Comparison of ENCODE assay signal across 9 cellular contexts in genomic region chr7:43757073-43757720, GRCh38. TPM values are rescaled to one million over a fixed set of nuclear protein-coding genes. Genes with fewer than 3 reads are reported as not detected.
DNase-seq lines count a peak whose midpoint lies in the region; ATAC-seq and TF ChIP-seq lines count a peak whose summit lies in the region.
"Had no signal": no experiment of that assay in that cellular context is flagged by ENCODE, and none has a peak within 500 bp of the region (broad histone marks: within the 10 kb centered on the region; RNA-seq: fewer than 3 reads in every experiment).

No MANE protein-coding gene starts in this region.

- peak overlapping the region; percentile 96 for H3K4me2 ChIP-seq in GM23338

- no peak overlapping the region for H3K4me3 ChIP-seq in CD8-positive, alpha-beta T cell (ENCODE audit: low read depth, low read length)
- peak overlapping the region; percentile 82 for H3K4me3 ChIP-seq in GM23338
- H3K4me3 ChIP-seq in naive thymus-derived CD4-positive, alpha-beta T cell (ENCODE audit: low read length) = no peak overlapping the region

- no peak for DNase-seq in CD8-positive, alpha-beta T cell
- DNase-seq in GM23338 (ENCODE audit: low spot score) = no peak
- DNase-seq in activated naive CD8-positive, alpha-beta T cell treated with anti-CD3 and anti-CD28 coated beads, Interleukin-2, amount 50 U/mL, for 24 hours = no peak
- DNase-seq in naive thymus-derived CD4-positive, alpha-beta T cell = no peak
- DNase-seq in NCI-H2227 (lab: John Stamatoyannopoulos, UW; ENCODE audit: unreplicated experiment) = no peak
- DNase-seq in germinal center (ENCODE audit: low spot score) = no peak
- no peak for DNase-seq in hepatic stellate cell (ENCODE audit: low spot score)

- H3K4me1 Mint-ChIP-seq in CD8-positive, alpha-beta T cell (ENCODE audit: low read depth) = peaks cover 23% of the 10 kb centered on the region
- peaks cover 16% of the 10 kb centered on the region for H3K4me1 Mint-ChIP-seq in GM23338
- peaks cover 39% of the 10 kb centered on the region for H3K4me1 Mint-ChIP-seq in activated naive CD8-positive, alpha-beta T cell treated with anti-CD3 and anti-CD28 coated beads, Interleukin-2, amount 50 U/mL, for 24 hours
- peaks cover 18 to 40% (median 30%) of the 10 kb centered on the region in 7 donors for H3K4me1 Mint-ChIP-seq in naive thymus-derived CD4-positive, alpha-beta T cell

- POLR2A ChIA-PET in CD8-positive, alpha-beta T cell (lab: Charles Lee) = interaction anchor here (0.6 to 2.3 kb wide), 3 partner anchors 27 to 300 kb away, joined by 3 to 6 read pairs (median 3); no protein-coding TSS in a partner anchor
- POLR2A ChIA-PET in naive thymus-derived CD4-positive, alpha-beta T cell (lab: Charles Lee) = interaction anchor here (0.6 to 1.7 kb wide), 4 partner anchors 28 to 174 kb away, joined by 3 to 8 read pairs (median 4); partner anchors contain the start of genes COA1 and STK17A

- H3K27me3 Mint-ChIP-seq in CD8-positive, alpha-beta T cell (ENCODE audit: low read depth) = no peaks in the 10 kb centered on the region
- peaks cover 22% of the 10 kb centered on the region for H3K27me3 Mint-ChIP-seq in GM23338 (ENCODE audit: insufficient read depth, low read depth, poor library complexity)
- H3K27me3 Mint-ChIP-seq in activated naive CD8-positive, alpha-beta T cell treated with anti-CD3 and anti-CD28 coated beads, Interleukin-2, amount 50 U/mL, for 24 hours = peaks cover 8% of the 10 kb centered on the region
- H3K27me3 Mint-ChIP-seq in naive thymus-derived CD4-positive, alpha-beta T cell = peaks cover 0 to 10% (median 0%) of the 10 kb centered on the region in 5 donors

- no peak for TF ChIP-seq CTCF in CD8-positive, alpha-beta T cell (IDR thresholded peaks at IDR 0.05)
- TF ChIP-seq CTCF in GM23338 (conservative IDR thresholded peaks at IDR 0.05; ENCODE audit: low read depth in 2 of 2) = no peak

- H3K27ac Mint-ChIP-seq in CD8-positive, alpha-beta T cell = peak overlapping the region; percentile 69
- no peak overlapping the region for H3K27ac Mint-ChIP-seq in GM23338
- no peak overlapping the region for H3K27ac Mint-ChIP-seq in activated naive CD8-positive, alpha-beta T cell treated with anti-CD3 and anti-CD28 coated beads, Interleukin-2, amount 50 U/mL, for 24 hours
- peak overlapping the region; percentile 28 to 91 (median 79) for H3K27ac Mint-ChIP-seq in naive thymus-derived CD4-positive, alpha-beta T cell

- peaks cover 4% of the 10 kb centered on the region; the same call in 1 of the 2 replicates for H3K9me2 ChIP-seq in GM23338 (ENCODE audit: insufficient read depth)

- no peak overlapping the region for H3K27ac ChIP-seq in CD8-positive, alpha-beta T cell (ENCODE audit: low read depth, low read length)
- no peak overlapping the region for H3K27ac ChIP-seq in GM23338 (ENCODE audit: low read depth)
- no peak overlapping the region for H3K27ac ChIP-seq in naive thymus-derived CD4-positive, alpha-beta T cell (ENCODE audit: low read depth, low read length)

- no peaks in the 10 kb centered on the region for H3K27me3 ChIP-seq in CD8-positive, alpha-beta T cell (ENCODE audit: insufficient read depth, low read length)
- peaks cover 35% of the 10 kb centered on the region for H3K27me3 ChIP-seq in GM23338 (ENCODE audit: insufficient read depth)
- H3K27me3 ChIP-seq in naive thymus-derived CD4-positive, alpha-beta T cell (ENCODE audit: control insufficient read depth in 2 of 2, insufficient read depth in 2 of 2, low read length in 2 of 2) = no peaks in the 10 kb centered on the region
- H3K27me3 ChIP-seq: thyroid gland had no signal

- H3K4me3 Mint-ChIP-seq in CD8-positive, alpha-beta T cell = peak overlapping the region; percentile 81
- H3K4me3 Mint-ChIP-seq in GM23338 = peak overlapping the region; percentile 80
- peak overlapping the region; percentile 46 for H3K4me3 Mint-ChIP-seq in activated naive CD8-positive, alpha-beta T cell treated with anti-CD3 and anti-CD28 coated beads, Interleukin-2, amount 50 U/mL, for 24 hours
- peak overlapping the region; percentile 68 to 93 (median 79) for H3K4me3 Mint-ChIP-seq in naive thymus-derived CD4-positive, alpha-beta T cell

- peaks cover 2% of the 10 kb centered on the region for H3K36me3 Mint-ChIP-seq in CD8-positive, alpha-beta T cell
- H3K36me3 Mint-ChIP-seq in GM23338 (ENCODE audit: low read depth) = no peaks in the 10 kb centered on the region
- peaks cover 3% of the 10 kb centered on the region for H3K36me3 Mint-ChIP-seq in activated naive CD8-positive, alpha-beta T cell treated with anti-CD3 and anti-CD28 coated beads, Interleukin-2, amount 50 U/mL, for 24 hours (ENCODE audit: low read depth)
- peaks cover 0 to 2% (median 0%) of the 10 kb centered on the region in 5 donors for H3K36me3 Mint-ChIP-seq in naive thymus-derived CD4-positive, alpha-beta T cell

- H3F3A ChIP-seq in GM23338 (replicated peaks; ENCODE audit: low read depth) = 0 out of 2 replicates have a peak, but pooled peaks cover 6% of the 10 kb centered on the region

- peak overlapping the region; percentile 99; the same call in 1 of the 2 replicates for H2AFZ ChIP-seq in GM23338

- ATAC-seq in CD8-positive, alpha-beta T cell = no peak
- ATAC-seq in GM23338 (no peak), GM21390 (IDR thresholded peaks at IDR 0.05; ENCODE audit: unreplicated experiment) (no peak)
- ATAC-seq in activated naive CD8-positive, alpha-beta T cell treated with anti-CD3 and anti-CD28 coated beads, Interleukin-2, amount 50 U/mL, for 24 hours = no peak
- ATAC-seq in naive thymus-derived CD4-positive, alpha-beta T cell = no peak

- no peaks in the 10 kb centered on the region for H3K9me3 Mint-ChIP-seq in CD8-positive, alpha-beta T cell
- H3K9me3 Mint-ChIP-seq in GM23338 = no peaks in the 10 kb centered on the region
- no peaks in the 10 kb centered on the region for H3K9me3 Mint-ChIP-seq in activated naive CD8-positive, alpha-beta T cell treated with anti-CD3 and anti-CD28 coated beads, Interleukin-2, amount 50 U/mL, for 24 hours
- no peaks in the 10 kb centered on the region for H3K9me3 Mint-ChIP-seq in naive thymus-derived CD4-positive, alpha-beta T cell

- CTCF ChIA-PET in CD8-positive, alpha-beta T cell (lab: Charles Lee) = interaction anchor here (0.7 to 1.2 kb wide), 3 partner anchors 11 to 81 kb away, joined by 3 read pairs; no protein-coding TSS in a partner anchor
- CTCF ChIA-PET in naive thymus-derived CD4-positive, alpha-beta T cell (lab: Charles Lee) = interaction anchor here (1.0 kb wide), 1 partner anchor 78 kb away, joined by 3 read pairs; no protein-coding TSS in a partner anchor

- no peaks in the 10 kb centered on the region for H3K79me2 ChIP-seq in GM23338 (replicated peaks; ENCODE audit: insufficient read depth)

- H3K4me1 ChIP-seq in CD8-positive, alpha-beta T cell (ENCODE audit: insufficient read depth, low read length) = peaks cover 11% of the 10 kb centered on the region
- H3K4me1 ChIP-seq in GM23338 (ENCODE audit: insufficient read depth) = peaks cover 3% of the 10 kb centered on the region; the same call in 1 of the 2 replicates
- H3K4me1 ChIP-seq in naive thymus-derived CD4-positive, alpha-beta T cell (ENCODE audit: control insufficient read depth in 2 of 2, insufficient read depth in 2 of 2, low read length in 2 of 2) = peaks cover 3 to 5% of the 10 kb centered on the region in 2 donors

- intact Hi-C loops in CD8-positive, alpha-beta T cell (cut with DNase I, micrococcal nuclease) = no loop called here
- intact Hi-C loops in naive thymus-derived CD4-positive, alpha-beta T cell (cut with micrococcal nuclease) = no loop called here

- no peaks in the 10 kb centered on the region for H3K36me3 ChIP-seq in CD8-positive, alpha-beta T cell (ENCODE audit: insufficient read depth, low read length)
- H3K36me3 ChIP-seq in GM23338 (ENCODE audit: insufficient read depth) = no peaks in the 10 kb centered on the region
- peaks cover 0 to 5% (median 0%) of the 10 kb centered on the region in 3 experiments for H3K36me3 ChIP-seq in naive thymus-derived CD4-positive, alpha-beta T cell (ENCODE audit: control insufficient read depth in 2 of 3, insufficient read depth in 3 of 3, low read length in 3 of 3)
- H3K36me3 ChIP-seq: thyroid gland had no signal

- H4K20me1 ChIP-seq in GM23338 (replicated peaks; ENCODE audit: insufficient read depth) = no peaks in the 10 kb centered on the region

- no peaks in the 10 kb centered on the region for H3K9me3 ChIP-seq in CD8-positive, alpha-beta T cell (ENCODE audit: low read length)
- no peaks in the 10 kb centered on the region for H3K9me3 ChIP-seq in naive thymus-derived CD4-positive, alpha-beta T cell (ENCODE audit: control insufficient read depth in 2 of 3, low read length in 3 of 3)
- H3K9me3 ChIP-seq: thyroid gland had no signal

RNA-seq across cellular contexts. Expression of gene BLVRA, which starts 1.3 kb away (rescaled TPM):
- 10 to 100 TPM; 12.8 to 14.6 TPM for total RNA-seq in CD8-positive, alpha-beta T cell
- total RNA-seq in GM23338 (2014; rRNA removed; shearing (Covaris generic)) = 17.0 and 20.4 TPM in 2 replicates
- polyA plus RNA-seq in GM23338 (2016; fragmentation: Nextera tagmentation; extraction: Ambion mirVana) = 37.7 and 46.5 TPM in 2 replicates
- 10 to 100 TPM; 11.2 to 41.2 (median 16.1) TPM for total RNA-seq in naive thymus-derived CD4-positive, alpha-beta T cell
- polyA plus RNA-seq in naive thymus-derived CD4-positive, alpha-beta T cell = 10 to 100 TPM; 28.2 to 38.7 TPM

RNA-seq across cellular contexts. Expression of gene COA1, which starts 27.9 kb away (rescaled TPM):
- 10 to 100 TPM; 95.8 to 96.7 TPM for total RNA-seq in CD8-positive, alpha-beta T cell
- 149 and 158 TPM in 2 replicates for total RNA-seq in GM23338 (2014; rRNA removed; shearing (Covaris generic))
- 152 and 156 TPM in 2 replicates for polyA plus RNA-seq in GM23338 (2016; fragmentation: Nextera tagmentation; extraction: Ambion mirVana)
- 10 to 100 TPM; 51.3 to 73.3 (median 64.6) TPM for total RNA-seq in naive thymus-derived CD4-positive, alpha-beta T cell
- 10 to 100 TPM; 67.1 to 86.6 TPM for polyA plus RNA-seq in naive thymus-derived CD4-positive, alpha-beta T cell

Comparison
In these comparisons a context has a peak if more than half of its experiments do, and no peak if none do; other contexts are left out.
1. H3K27ac Mint-ChIP-seq: peak in CD8-positive, alpha-beta T cell (single experiment) and naive thymus-derived CD4-positive, alpha-beta T cell (9 of 9); none in GM23338 (single experiment) and activated naive CD8-positive, alpha-beta T cell treated with anti-CD3 and anti-CD28 coated beads, Interleukin-2, amount 50 U/mL, for 24 hours (single experiment).
2. Peak in every context shown above with its lines, with median percentiles within 50 percentile points of each other: H3K4me3 Mint-ChIP-seq.